9 cellular contexts compared by ENCODE assay signal in genomic region chr11:18615628-18616392, GRCh38. TPM values are rescaled to one million over a fixed set of nuclear protein-coding genes. Genes with fewer than 3 reads are reported as not detected.
DNase-seq lines count a peak whose midpoint lies in the region; ATAC-seq, FAIRE-seq and TF ChIP-seq lines count a peak whose summit lies in the region.
"Had no signal": no experiment of that assay in that cellular context is flagged by ENCODE, and none has a peak within 500 bp of the region (broad histone marks: within the 10 kb centered on the region; RNA-seq: fewer than 3 reads in every experiment).

No MANE protein-coding gene starts in this region.

- H3K9me1 ChIP-seq in endothelial cell of umbilical vein (replicated peaks; ENCODE audit: control insufficient read depth, extremely low read depth, insufficient read depth, low read length), result no peaks in the 10 kb centered on the region

- H3K4me1 ChIP-seq in GM23248 (ENCODE audit: insufficient read depth) (peaks cover 24% of the 10 kb centered on the region), endothelial cell of umbilical vein (ENCODE audit: control insufficient read depth, extremely low read depth, insufficient read depth, low read length) (peaks cover 5% of the 10 kb centered on the region), body of pancreas (peaks cover 21% of the 10 kb centered on the region)

- TF ChIP-seq CTCF in endothelial cell of umbilical vein (IDR thresholded peaks at IDR 0.05; ENCODE audit: extremely low read depth in 1 of 2, insufficient read depth in 1 of 2, low read depth in 1 of 2, low read length in 2 of 2) (no peak), body of pancreas (IDR thresholded peaks at IDR 0.05) (no peak)

- H3F3A ChIP-seq in GM23248 (ENCODE audit: insufficient read depth), result peaks cover 13% of the 10 kb centered on the region; the same call in 1 of the 2 replicates

- WGBS in GM23248 (ENCODE audit: low coverage in 1 of 2, low lambda C conversion rate in 2 of 2, missing lambda C conversion rate in 2 of 2), 2 experiments, result 92 to 97% methylated on average over 11 of the region's 11 CpGs
- 88 to 90% methylated on average over 11 of the region's 11 CpGs for WGBS in body of pancreas, 2 donors

- in situ Hi-C loops in GM23248 (cut with MboI), result no loop called here

- ATAC-seq in GM18519 (IDR thresholded peaks at IDR 0.05; ENCODE audit: low FRiP score, unreplicated experiment) (peak; percentile 99), body of pancreas (no peak)

- no peaks in the 10 kb centered on the region for H3K9me2 ChIP-seq in GM23248 (ENCODE audit: insufficient read depth)

- H3K36me3 ChIP-seq in GM23248 (ENCODE audit: low read depth) (peaks cover 13% of the 10 kb centered on the region), endothelial cell of umbilical vein (ENCODE audit: control insufficient read depth in 2 of 2, extremely low read depth in 1 of 2, insufficient read depth in 2 of 2, low read length in 2 of 2) (peaks cover 10 to 17% of the 10 kb centered on the region in 2 experiments), body of pancreas (replicated peaks in 1 of 2; ENCODE audit: insufficient read depth in 1 of 2, low read depth in 2 of 2) (peaks cover 13 to 16% of the 10 kb centered on the region in 2 donors)

- H3K4me2 ChIP-seq in GM23248 (ENCODE audit: unreplicated experiment) (no peak overlapping the region), endothelial cell of umbilical vein (ENCODE audit: insufficient read depth, low read length) (no peak overlapping the region)

- BruUV-seq in endothelial cell of umbilical vein (replicated peaks; lab: Mats Ljungman, UMichigan), result no TSS peak

- intact Hi-C loops in endothelial cell of umbilical vein (cut with micrococcal nuclease), result no loop called here
- intact Hi-C loops in body of pancreas (cut with DNase I), result no loop called here

- CTCF ChIA-PET in endothelial cell of umbilical vein (lab: Charles Lee), result interaction anchor here (1.2 kb wide), 1 partner anchor 13 kb away, joined by 3 read pairs; no protein-coding TSS in a partner anchor

- H3K4me3 ChIP-seq in GM23248 (no peak overlapping the region), endothelial cell of umbilical vein (replicated peaks in 1 of 3; ENCODE audit: insufficient read depth in 1 of 3, low read depth in 1 of 3, low read length in 3 of 3) (no peak overlapping the region), body of pancreas (no peak overlapping the region)

- DNase-seq in GM23248 (peak; percentile 22), Kasumi-1 (lab: John Stamatoyannopoulos, UW) (peak; percentile 55 to 69), endothelial cell of umbilical vein (ENCODE audit: low read depth, low spot score) (no peak), NCI-H2107 treated with DMSO at 0.1 percent for 48 hours (lab: John Stamatoyannopoulos, UW; ENCODE audit: unreplicated experiment) (no peak), body of pancreas (no peak), HT-29 (ENCODE audit: low spot score) (no peak), T1000 (lab: John Stamatoyannopoulos, UW) (no peak)
- DNase-seq: activated CD4-positive, CD25-positive, alpha-beta regulatory T cell treated with anti-CD3 and anti-CD28 coated beads, Interleukin-2, amount 50 U/mL, for 72 hours had no signal

- FAIRE-seq in endothelial cell of umbilical vein (lab: Jason Lieb, UNC), result peak; percentile 38

- H4K20me1 ChIP-seq in GM23248 (ENCODE audit: insufficient read depth), result peaks cover 13% of the 10 kb centered on the region
- H4K20me1 ChIP-seq in endothelial cell of umbilical vein (replicated peaks; ENCODE audit: control insufficient read depth, extremely low read depth, insufficient read depth, low read length), result peaks cover 3% of the 10 kb centered on the region

- H3K9ac ChIP-seq in GM23248 (no peak overlapping the region), endothelial cell of umbilical vein (replicated peaks; ENCODE audit: extremely low read depth, insufficient read depth, low read length) (no peak overlapping the region)

- H3K27me3 ChIP-seq in GM23248 (replicated peaks; ENCODE audit: insufficient read depth), result no peaks in the 10 kb centered on the region
- no peaks in the 10 kb centered on the region for H3K27me3 ChIP-seq in endothelial cell of umbilical vein (ENCODE audit: control insufficient read depth in 2 of 2, insufficient read depth in 2 of 2, low read length in 2 of 2)
- H3K27me3 ChIP-seq in body of pancreas, result no peaks in the 10 kb centered on the region

- POLR2A ChIA-PET in endothelial cell of umbilical vein (lab: Charles Lee), result no interaction called here

- no peak overlapping the region for H2AFZ ChIP-seq in GM23248
- H2AFZ ChIP-seq in endothelial cell of umbilical vein (ENCODE audit: low read depth, low read length), result no peak overlapping the region

- dilution Hi-C loops in endothelial cell of umbilical vein (cut with MboI; ENCODE audit: extremely low pct_ligation_motif_present, low sequenced_read_pairs), result no loop called here

- H3K79me2 ChIP-seq in GM23248 (ENCODE audit: insufficient read depth) (peaks cover 87% of the 10 kb centered on the region), endothelial cell of umbilical vein (ENCODE audit: control insufficient read depth, insufficient read depth, low read length) (peaks cover 34% of the 10 kb centered on the region)

- H3K9me3 ChIP-seq in GM23248 (ENCODE audit: low read depth) (no peaks in the 10 kb centered on the region), endothelial cell of umbilical vein (replicated peaks; ENCODE audit: control insufficient read depth, insufficient read depth, low read length) (no peaks in the 10 kb centered on the region), body of pancreas (no peaks in the 10 kb centered on the region)

- TF ChIP-seq POLR2A in endothelial cell of umbilical vein (IDR thresholded peaks at IDR 0.05; ENCODE audit: low read depth, low read length), result no peak
- TF ChIP-seq POLR2A in body of pancreas (IDR thresholded peaks at IDR 0.05), result no peak

- H3K27ac ChIP-seq in GM23248, result no peak overlapping the region
- no peak overlapping the region for H3K27ac ChIP-seq in endothelial cell of umbilical vein (ENCODE audit: insufficient read depth, low read depth, low read length)
- H3K27ac ChIP-seq in body of pancreas, result no peak overlapping the region

TF ChIP-seq in endothelial cell of umbilical vein, 7 proteins besides CTCF, POLR2A, EP300 and RAD21:
- no peak for TF ChIP-seq MAX (IDR thresholded peaks at IDR 0.05; ENCODE audit: insufficient read depth, insufficient read length)
- no peak for TF ChIP-seq FOS (IDR thresholded peaks at IDR 0.05; ENCODE audit: borderline replicate concordance, insufficient read depth, low read length)
- no peak for TF ChIP-seq EZH2 (IDR thresholded peaks at IDR 0.05; ENCODE audit: borderline replicate concordance, low read depth, low read length, severe bottlenecking)
- TF ChIP-seq JUN (IDR thresholded peaks at IDR 0.05; ENCODE audit: borderline replicate concordance, insufficient read depth, insufficient read length, low read depth), result no peak
- no peak for TF ChIP-seq MYC (IDR thresholded peaks at IDR 0.05; ENCODE audit: low read depth, low read length)
- no peak for TF ChIP-seq POLR2AphosphoS5 (IDR thresholded peaks at IDR 0.05; ENCODE audit: insufficient read depth, low read depth, low read length)
- no peak for TF ChIP-seq GATA2 (IDR thresholded peaks at IDR 0.05; ENCODE audit: insufficient read depth, insufficient read length, low read depth, low read length)

RNA-seq across cellular contexts. Expression of gene MISFA, which starts 16.2 kb away (rescaled TPM):
- total RNA-seq in GM23248 (2014; rRNA removed; shearing (Covaris generic)), result not detected in 2 replicates
- polyA plus RNA-seq in GM23248 (2016; fragmentation: Nextera tagmentation; extraction: Ambion mirVana) (1.8 and 2.1 TPM in 2 replicates), endothelial cell of umbilical vein (0.75 and 1.4 TPM in 2 replicates)
- total RNA-seq in endothelial cell of umbilical vein (2.8 and 3.6 TPM in 2 replicates), body of pancreas (not detected)
- polyA plus RNA-seq in endothelial cell of umbilical vein (2011; cell fraction: cytosol; rRNA removed), result 1.4 and 1.8 TPM in 2 replicates
- polyA plus RNA-seq in endothelial cell of umbilical vein (2011; cell fraction: nucleus; rRNA removed), result 0.54 and 1.1 TPM in 2 replicates
- 0.88 and 3.4 TPM in 2 replicates for polyA plus RNA-seq in endothelial cell of umbilical vein (2012)
- not detected in 2 replicates for polyA minus RNA-seq in endothelial cell of umbilical vein
- polyA minus RNA-seq in endothelial cell of umbilical vein (2011; cell fraction: cytosol; rRNA and poly(A)+ RNA removed), result not detected
- polyA minus RNA-seq in endothelial cell of umbilical vein (2011; cell fraction: nucleus; rRNA and poly(A)+ RNA removed), result 1.6 TPM in 2 replicates
- total RNA-seq in HT-29 (2014; rRNA removed; shearing (Covaris generic)), result 0.76 and 1.0 TPM in 2 replicates

RNA-seq across cellular contexts. Expression of gene SPTY2D1, which starts 18.3 kb away (rescaled TPM):
- 15.4 and 18.7 TPM in 2 replicates for total RNA-seq in GM23248 (2014; rRNA removed; shearing (Covaris generic))
- polyA plus RNA-seq in GM23248 (2016; fragmentation: Nextera tagmentation; extraction: Ambion mirVana) (12.3 TPM in 2 replicates), endothelial cell of umbilical vein (5.5 and 5.8 TPM in 2 replicates)
- total RNA-seq in endothelial cell of umbilical vein (13.7 and 18.7 TPM in 2 replicates), body of pancreas (10 to 100 TPM; 10.1 to 15.2 TPM)
- 6.0 and 6.3 TPM in 2 replicates for polyA plus RNA-seq in endothelial cell of umbilical vein (2011; cell fraction: cytosol; rRNA removed)
- polyA plus RNA-seq in endothelial cell of umbilical vein (2011; cell fraction: nucleus; rRNA removed), result 4.6 and 6.5 TPM in 2 replicates
- 13.1 and 16.2 TPM in 2 replicates for polyA plus RNA-seq in endothelial cell of umbilical vein (2012)
- polyA minus RNA-seq in endothelial cell of umbilical vein, result 11.6 and 12.4 TPM in 2 replicates
- polyA minus RNA-seq in endothelial cell of umbilical vein (2011; cell fraction: cytosol; rRNA and poly(A)+ RNA removed), result 15.3 TPM
- polyA minus RNA-seq in endothelial cell of umbilical vein (2011; cell fraction: nucleus; rRNA and poly(A)+ RNA removed), result 5.9 and 8.4 TPM in 2 replicates
- total RNA-seq in HT-29 (2014; rRNA removed; shearing (Covaris generic)), result 25.4 and 25.5 TPM in 2 replicates

RNA-seq across cellular contexts. Expression of gene UEVLD, which starts 27.3 kb away (rescaled TPM):
- 38.8 and 42.0 TPM in 2 replicates for total RNA-seq in GM23248 (2014; rRNA removed; shearing (Covaris generic))
- polyA plus RNA-seq in GM23248 (2016; fragmentation: Nextera tagmentation; extraction: Ambion mirVana) (20.9 and 21.9 TPM in 2 replicates), endothelial cell of umbilical vein (8.0 and 9.2 TPM in 2 replicates)
- total RNA-seq in endothelial cell of umbilical vein (19.1 and 22.5 TPM in 2 replicates), body of pancreas (1 to 10 TPM; 5.6 to 8.8 TPM)
- polyA plus RNA-seq in endothelial cell of umbilical vein (2011; cell fraction: cytosol; rRNA removed), result 9.5 and 12.1 TPM in 2 replicates
- 11.5 and 13.9 TPM in 2 replicates for polyA plus RNA-seq in endothelial cell of umbilical vein (2011; cell fraction: nucleus; rRNA removed)
- polyA plus RNA-seq in endothelial cell of umbilical vein (2012), result 17.0 and 21.0 TPM in 2 replicates
- polyA minus RNA-seq in endothelial cell of umbilical vein, result 15.7 and 19.2 TPM in 2 replicates
- polyA minus RNA-seq in endothelial cell of umbilical vein (2011; cell fraction: cytosol; rRNA and poly(A)+ RNA removed), result 11.8 TPM
- 7.3 and 12.1 TPM in 2 replicates for polyA minus RNA-seq in endothelial cell of umbilical vein (2011; cell fraction: nucleus; rRNA and poly(A)+ RNA removed)
- total RNA-seq in HT-29 (2014; rRNA removed; shearing (Covaris generic)), result 10.5 and 11.3 TPM in 2 replicates

Comparison
In these comparisons a context has a peak if more than half of its experiments do, and no peak if none do; other contexts are left out.
1. DNase-seq: peak in GM23248 (single experiment) and Kasumi-1 (2 of 2); none in endothelial cell of umbilical vein (single experiment), NCI-H2107 treated with DMSO at 0.1 percent for 48 hours (single experiment), body of pancreas (0 of 4), HT-29 (single experiment) and T1000 (single experiment).